15 cellular contexts compared by ENCODE assay signal in genomic region chr12:114481200-114481535, GRCh38.
A peak's percentile ranks its signal among the peaks of the same experiment; 100 is the strongest.
DNase-seq lines count a peak whose midpoint lies in the region; ATAC-seq and TF ChIP-seq lines count a peak whose summit lies in the region.
"Had no signal": no experiment of that assay in that cellular context is flagged by ENCODE, and none has a peak within 500 bp of the region (broad histone marks: within the 10 kb centered on the region; RNA-seq: fewer than 3 reads in every experiment).

No MANE protein-coding gene starts in this region.

- no peaks in the 10 kb centered on the region for H3F3A ChIP-seq in MM.1S (ENCODE audit: insufficient read depth, low read length)

- peaks cover 0 to 30% of the 10 kb centered on the region in 2 donors for H3K4me1 ChIP-seq in right atrium auricular region
- H3K4me1 ChIP-seq in lower lobe of right lung, result no peaks in the 10 kb centered on the region
- H3K4me1 ChIP-seq in MM.1S (ENCODE audit: low read length), result no peaks in the 10 kb centered on the region
- H3K4me1 ChIP-seq: SJSA1 had no signal

- H3K79me2 ChIP-seq in MM.1S (ENCODE audit: low read length), result no peaks in the 10 kb centered on the region

- ATAC-seq in left cardiac atrium (peak; percentile 36 to 54), lower lobe of right lung (no peak)

- no peaks in the 10 kb centered on the region for H3K9me2 ChIP-seq in MM.1S (replicated peaks; ENCODE audit: insufficient read depth, low read length)

- H3K9me3 ChIP-seq in right atrium auricular region, result no peaks in the 10 kb centered on the region
- no peaks in the 10 kb centered on the region for H3K9me3 ChIP-seq in lower lobe of right lung
- no peaks in the 10 kb centered on the region for H3K9me3 ChIP-seq in MM.1S (replicated peaks; ENCODE audit: insufficient read depth, low read length)
- H3K9me3 ChIP-seq: neutrophil, SJSA1 had no signal

- no peak overlapping the region for H3K4me2 ChIP-seq in MM.1S (ENCODE audit: low read depth, low read length)

- no peak overlapping the region for H2AFZ ChIP-seq in MM.1S (ENCODE audit: low read length)

- no peaks in the 10 kb centered on the region for H3K36me3 ChIP-seq in right atrium auricular region
- no peaks in the 10 kb centered on the region for H3K36me3 ChIP-seq in lower lobe of right lung
- H3K36me3 ChIP-seq in MM.1S (replicated peaks; ENCODE audit: insufficient read depth, low read length), result no peaks in the 10 kb centered on the region
- H3K36me3 ChIP-seq: neutrophil, SJSA1 had no signal

- H3K27ac ChIP-seq in right atrium auricular region (no peak overlapping the region), lower lobe of right lung (peak overlapping the region; percentile 75), MM.1S (ENCODE audit: low read length) (no peak overlapping the region)
- H3K27ac ChIP-seq: epithelial cell of prostate, neutrophil, SJSA1 had no signal

- H3K4me3 ChIP-seq in right atrium auricular region, result peak overlapping the region in 1 of 2 donors; percentile 50
- peak overlapping the region; percentile 83 for H3K4me3 ChIP-seq in WI38 (ENCODE audit: low read depth, low read length)
- H3K4me3 ChIP-seq in lower lobe of right lung, result peak overlapping the region; percentile 49
- H3K4me3 ChIP-seq in MM.1S (ENCODE audit: low read length), result no peak overlapping the region
- H3K4me3 ChIP-seq: SJSA1 had no signal

- no peak for DNase-seq in left cardiac atrium
- DNase-seq in right atrium auricular region (ENCODE audit: low spot score), result no peak
- DNase-seq in lower lobe of right lung, result no peak
- DNase-seq in DMS114 treated with DMSO at 0.1 percent for 48 hours (lab: John Stamatoyannopoulos, UW; ENCODE audit: unreplicated experiment), result no peak
- DNase-seq in NCI-H1436 (lab: John Stamatoyannopoulos, UW), result no peak
- no peak for DNase-seq in NCI-H1048 (lab: John Stamatoyannopoulos, UW)
- DNase-seq in MM.1S, result no peak
- DNase-seq: activated CD4-positive, alpha-beta T cell treated with anti-CD3 and anti-CD28 coated beads, Interleukin-2, amount 50 U/mL, for 48 hours; DMS 273 treated with DMSO at 0.1 percent for 48 hours; small intestine; stimulated activated naive CD4-positive, alpha-beta T cell treated with Interleukin-2 at 50 U/mL for 16 hours had no signal

- H3K9ac ChIP-seq in MM.1S (ENCODE audit: low read length), result no peak overlapping the region

- H4K20me1 ChIP-seq in MM.1S (ENCODE audit: insufficient read depth, low read length), result no peaks in the 10 kb centered on the region

- intact Hi-C loops in left cardiac atrium (cut with DNase I) (no loop called here), lower lobe of right lung (cut with DNase I) (no loop called here)

- no peak for TF ChIP-seq CTCF in right atrium auricular region (IDR thresholded peaks at IDR 0.05)
- no peak for TF ChIP-seq CTCF in WI38 (IDR thresholded peaks at IDR 0.05; ENCODE audit: low read depth, low read length)
- TF ChIP-seq CTCF in lower lobe of right lung (IDR thresholded peaks at IDR 0.05), result no peak
- TF ChIP-seq CTCF in MM.1S (IDR thresholded peaks at IDR 0.05; ENCODE audit: low read length), result no peak

- peaks cover 0 to 5% of the 10 kb centered on the region in 2 donors for H3K27me3 ChIP-seq in right atrium auricular region
- H3K27me3 ChIP-seq in lower lobe of right lung (ENCODE audit: low read depth), result peaks cover 66% of the 10 kb centered on the region
- peaks cover 4% of the 10 kb centered on the region; the same call in 1 of the 2 replicates for H3K27me3 ChIP-seq in MM.1S (replicated peaks; ENCODE audit: insufficient read depth, low read length)

Comparison
In these comparisons a context has a peak if more than half of its experiments do, and no peak if none do; other contexts are left out.
1. ATAC-seq: peak in left cardiac atrium (2 of 2); none in lower lobe of right lung (0 of 2).